Comparison of ENCODE assay signal across 26 cellular contexts in genomic region chr9:30978000-30978399, GRCh38.
"Had no signal": no experiment of that assay in that cellular context is flagged by ENCODE, and none has a peak within 500 bp of the region (broad histone marks: within the 10 kb centered on the region; RNA-seq: fewer than 3 reads in every experiment).

No MANE protein-coding gene starts in this region.

- H3K4me1 ChIP-seq: left ventricle myocardium inferior, prostate gland, suprapubic skin, tibial artery, upper lobe of right lung had no signal

- H3K27ac ChIP-seq: left ventricle myocardium inferior, ovary, prostate gland, skin epidermis, suprapubic skin, thoracic aorta, tibial artery, upper lobe of right lung had no signal

- H3K27me3 Mint-ChIP-seq: natural killer cell treated with Interleukin-12 subunit alpha and Interleukin-12 subunit beta and Interleukin-15 and Interleukin-18, amount 100 ng/mL, for 72 hours; stimulated activated naive CD8-positive, alpha-beta T cell treated with anti-CD3 and anti-CD28 coated beads, Interleukin-15, Interleukin-2, amounts not matched to agents 100 ng/mL and 50 ng/mL, for 24 hours had no signal

- H3K4me3 Mint-ChIP-seq: naive thymus-derived CD4-positive, alpha-beta T cell; natural killer cell treated with Interleukin-12 subunit alpha and Interleukin-12 subunit beta and Interleukin-15 and Interleukin-18, amount 100 ng/mL, for 72 hours; stimulated activated naive CD8-positive, alpha-beta T cell treated with anti-CD3 and anti-CD28 coated beads, Interleukin-15, Interleukin-2, amounts not matched to agents 100 ng/mL and 50 ng/mL, for 24 hours had no signal

- H3K36me3 ChIP-seq: left ventricle myocardium inferior, ovary, prostate gland, suprapubic skin, thoracic aorta, tibial artery, upper lobe of right lung had no signal

- H3K9me3 Mint-ChIP-seq: stimulated activated naive CD8-positive, alpha-beta T cell treated with anti-CD3 and anti-CD28 coated beads, Interleukin-15, Interleukin-2, amounts not matched to agents 100 ng/mL and 50 ng/mL, for 24 hours had no signal

- H3K27me3 ChIP-seq: ovary, suprapubic skin, tibial artery, upper lobe of right lung had no signal

- H3K36me3 Mint-ChIP-seq: naive thymus-derived CD4-positive, alpha-beta T cell had no signal

- H3K27ac Mint-ChIP-seq: naive thymus-derived CD4-positive, alpha-beta T cell; natural killer cell treated with Interleukin-12 subunit alpha and Interleukin-12 subunit beta and Interleukin-15 and Interleukin-18, amount 100 ng/mL, for 72 hours; stimulated activated naive CD8-positive, alpha-beta T cell treated with anti-CD3 and anti-CD28 coated beads, Interleukin-15, Interleukin-2, amounts not matched to agents 100 ng/mL and 50 ng/mL, for 24 hours had no signal

- H3K4me1 Mint-ChIP-seq: naive thymus-derived CD4-positive, alpha-beta T cell had no signal

- H3K9me3 ChIP-seq: mucosa of descending colon, ovary, prostate gland, thoracic aorta, tibial artery, upper lobe of right lung had no signal

- H3K4me3 ChIP-seq: left ventricle myocardium inferior, lung, mucosa of descending colon, ovary, prostate gland, skin epidermis, suprapubic skin, thoracic aorta, tibial artery, upper lobe of right lung had no signal

- DNase-seq: hippocampal formation; islet precursor cell; left ventricle myocardium inferior; midbrain; mucosa of descending colon; naive thymus-derived CD4-positive, alpha-beta T cell; ovary; posterior cingulate gyrus; retina; right cardiac atrium; stimulated activated CD4-positive, alpha-beta T cell treated with anti-CD3 and anti-CD28 coated beads, Interleukin-12 subunit alpha, Interleukin-12 subunit beta, amount 100 ng/mL, for 4 hours; stimulated activated CD4-positive, alpha-beta T cell treated with anti-CD3 and anti-CD28 coated beads, Interleukin-15, amount 100 ng/mL, for 24 hours; stimulated activated CD4-positive, alpha-beta T cell treated with anti-CD3 and anti-CD28 coated beads, Interleukin-2, amount 100 ng/mL, for 24 hours; stimulated activated CD4-positive, alpha-beta T cell treated with anti-CD3 and anti-CD28 coated beads, Interleukin-4, amount 100 ng/mL, for 1 hour; stimulated activated naive CD4-positive, alpha-beta T cell; tibial artery; trophoblast cell; upper lobe of right lung had no signal

- ATAC-seq: mucosa of descending colon; naive thymus-derived CD4-positive, alpha-beta T cell; natural killer cell treated with Interleukin-12 subunit alpha and Interleukin-12 subunit beta and Interleukin-15 and Interleukin-18, amount 100 ng/mL, for 72 hours; right cardiac atrium; sciatic nerve; upper lobe of right lung had no signal
